ENCODE assay signal across 2 cellular contexts in the genomic region with DNA sequence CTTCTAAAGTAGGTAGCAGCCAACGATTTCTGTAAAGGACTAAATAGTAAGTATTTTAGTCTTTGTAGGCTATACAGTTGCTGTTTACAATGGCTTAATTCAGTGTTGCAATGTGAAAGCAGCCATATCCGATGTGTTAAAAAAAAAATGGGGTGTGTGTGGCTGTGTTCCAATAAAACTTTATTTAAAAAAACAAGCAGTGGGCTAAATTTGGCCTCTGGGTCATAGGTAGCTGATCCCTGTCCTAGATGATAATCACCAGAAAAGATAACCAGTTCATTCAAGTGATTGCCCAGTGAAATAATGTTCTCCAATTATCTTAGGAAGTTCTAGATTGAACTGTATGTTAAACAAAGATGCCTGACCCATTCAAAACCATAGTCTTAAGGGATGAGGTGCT.
A peak's percentile ranks its signal among the peaks of the same experiment; 100 is the strongest.
TF ChIP-seq lines count a peak whose summit lies in the region.

No MANE protein-coding gene starts in this region.

TF ChIP-seq in HepG2, 621 proteins besides CTCF, POLR2A, EP300 and RAD21:
- TF ChIP-seq, protein P1, sequence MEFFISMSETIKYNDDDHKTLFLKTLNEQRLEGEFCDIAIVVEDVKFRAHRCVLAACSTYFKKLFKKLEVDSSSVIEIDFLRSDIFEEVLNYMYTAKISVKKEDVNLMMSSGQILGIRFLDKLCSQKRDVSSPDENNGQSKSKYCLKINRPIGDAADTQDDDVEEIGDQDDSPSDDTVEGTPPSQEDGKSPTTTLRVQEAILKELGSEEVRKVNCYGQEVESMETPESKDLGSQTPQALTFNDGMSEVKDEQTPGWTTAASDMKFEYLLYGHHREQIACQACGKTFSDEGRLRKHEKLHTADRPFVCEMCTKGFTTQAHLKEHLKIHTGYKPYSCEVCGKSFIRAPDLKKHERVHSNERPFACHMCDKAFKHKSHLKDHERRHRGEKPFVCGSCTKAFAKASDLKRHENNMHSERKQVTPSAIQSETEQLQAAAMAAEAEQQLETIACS (CRISPR knock-in tag; IDR thresholded peaks at IDR 0.05) = no peak
- TF ChIP-seq ZBTB40 (IDR thresholded peaks at IDR 0.05) = peak; percentile 41; the same call in 1 of the 2 replicates
- peak; percentile 22; the same call in 1 of the 2 replicates for TF ChIP-seq ZBTB40 (CRISPR knock-in tag; IDR thresholded peaks at IDR 0.05)

TF ChIP-seq in GM12878, 131 proteins besides CTCF, POLR2A, EP300 and RAD21:
- no peak for TF ChIP-seq PAX5 (IDR thresholded peaks at IDR 0.05; ENCODE audit: borderline replicate concordance, low read depth, low read length)
- TF ChIP-seq ZBTB40 (IDR thresholded peaks at IDR 0.05; ENCODE audit: borderline replicate concordance) = peak; percentile 73
TF ChIP-seq in GM12878: peak in this region for 1.
